Comparison of ENCODE assay signal across 8 cellular contexts in genomic region chrX:115147220-115147619, GRCh38. TPM values are rescaled to one million over a fixed set of nuclear protein-coding genes. Genes with fewer than 3 reads are reported as not detected.
DNase-seq lines count a peak whose midpoint lies in the region; ATAC-seq and TF ChIP-seq lines count a peak whose summit lies in the region.

No MANE protein-coding gene starts in this region.

- no peak overlapping the region for H3K4me3 Mint-ChIP-seq in neural progenitor cell
- no peak overlapping the region for H3K4me3 Mint-ChIP-seq in activated T-cell treated with anti-CD3 and anti-CD28 coated beads, Interleukin-2, amount 50 U/mL, for 72 hours

- no peaks in the 10 kb centered on the region for H3K9me2 ChIP-seq in DOHH2 (replicated peaks; ENCODE audit: control insufficient read depth, low read length)
- no peaks in the 10 kb centered on the region for H3K9me2 ChIP-seq in Loucy (replicated peaks; ENCODE audit: low read depth, low read length)

- H4K20me1 ChIP-seq in DOHH2 (ENCODE audit: control insufficient read depth, insufficient read depth, low read depth, low read length) (no peaks in the 10 kb centered on the region), Loucy (ENCODE audit: insufficient read depth, low read length, poor library complexity, severe bottlenecking) (no peaks in the 10 kb centered on the region), neural progenitor cell (ENCODE audit: low read depth) (no peaks in the 10 kb centered on the region)

- no peaks in the 10 kb centered on the region for H3K79me2 ChIP-seq in DOHH2 (ENCODE audit: control insufficient read depth, low read length)
- H3K79me2 ChIP-seq in Loucy (ENCODE audit: insufficient read depth, low read length) = no peaks in the 10 kb centered on the region
- no peaks in the 10 kb centered on the region for H3K79me2 ChIP-seq in neural progenitor cell (ENCODE audit: low read depth)

- H3K36me3 Mint-ChIP-seq in neural progenitor cell = peaks cover 37% of the 10 kb centered on the region
- H3K36me3 Mint-ChIP-seq in activated T-cell treated with anti-CD3 and anti-CD28 coated beads, Interleukin-2, amount 50 U/mL, for 72 hours (ENCODE audit: insufficient read depth in 2 of 2) = peaks cover 0 to under 1% of the 10 kb centered on the region in 2 donors

- H3K36me3 ChIP-seq in DOHH2 (ENCODE audit: control insufficient read depth, low read length) = no peaks in the 10 kb centered on the region
- H3K36me3 ChIP-seq in Loucy (ENCODE audit: insufficient read depth, low read length) = no peaks in the 10 kb centered on the region
- no peaks in the 10 kb centered on the region for H3K36me3 ChIP-seq in neural progenitor cell

- H3K27ac ChIP-seq in DOHH2 (ENCODE audit: low read depth, low read length) (no peak overlapping the region), neural progenitor cell (no peak overlapping the region)

- H3K4me1 ChIP-seq in DOHH2 (ENCODE audit: control insufficient read depth, low read length) (no peaks in the 10 kb centered on the region), Loucy (ENCODE audit: insufficient read depth, low read length, poor library complexity, severe bottlenecking) (no peaks in the 10 kb centered on the region), neural progenitor cell (no peaks in the 10 kb centered on the region)

- H3K4me1 Mint-ChIP-seq in neural progenitor cell = no peaks in the 10 kb centered on the region
- no peaks in the 10 kb centered on the region for H3K4me1 Mint-ChIP-seq in activated T-cell treated with anti-CD3 and anti-CD28 coated beads, Interleukin-2, amount 50 U/mL, for 72 hours (ENCODE audit: low read depth)

- TF ChIP-seq CTCF in DOHH2 (IDR thresholded peaks at IDR 0.05; ENCODE audit: low read depth, low read length, poor library complexity, severe bottlenecking) = peak; percentile 24
- peak; percentile 49 for TF ChIP-seq CTCF in Loucy (conservative IDR thresholded peaks at IDR 0.05; ENCODE audit: low read length)
- TF ChIP-seq CTCF in neural progenitor cell (IDR thresholded peaks at IDR 0.05) = peak; percentile 70

- H3K27ac Mint-ChIP-seq in neural progenitor cell = no peak overlapping the region
- H3K27ac Mint-ChIP-seq in activated T-cell treated with anti-CD3 and anti-CD28 coated beads, Interleukin-2, amount 50 U/mL, for 72 hours = no peak overlapping the region

- H3K9me3 Mint-ChIP-seq in neural progenitor cell = peaks cover 18% of the 10 kb centered on the region
- H3K9me3 Mint-ChIP-seq in activated T-cell treated with anti-CD3 and anti-CD28 coated beads, Interleukin-2, amount 50 U/mL, for 72 hours = peaks cover 0 to 5% of the 10 kb centered on the region in 2 donors

- H2AFZ ChIP-seq in Loucy (ENCODE audit: low read length) (no peak overlapping the region), neural progenitor cell (replicated peaks) (no peak overlapping the region)

- no peaks in the 10 kb centered on the region for H3K27me3 Mint-ChIP-seq in neural progenitor cell (ENCODE audit: insufficient read depth, low read depth)
- peaks cover 10% of the 10 kb centered on the region for H3K27me3 Mint-ChIP-seq in activated T-cell treated with anti-CD3 and anti-CD28 coated beads, Interleukin-2, amount 50 U/mL, for 72 hours (ENCODE audit: low read depth)

- H3K9me3 ChIP-seq in DOHH2 (ENCODE audit: control insufficient read depth, insufficient read depth, low read length) (no peaks in the 10 kb centered on the region), Loucy (ENCODE audit: insufficient read depth, low read depth, low read length) (no peaks in the 10 kb centered on the region), neural progenitor cell (ENCODE audit: low read depth) (no peaks in the 10 kb centered on the region)

- H3K27me3 ChIP-seq in DOHH2 (ENCODE audit: control insufficient read depth, low read length) (no peaks in the 10 kb centered on the region), Loucy (ENCODE audit: insufficient read depth, low read length, poor library complexity, severe bottlenecking) (no peaks in the 10 kb centered on the region), neural progenitor cell (no peaks in the 10 kb centered on the region)

- H3K4me2 ChIP-seq in DOHH2 (ENCODE audit: low read length) (no peak overlapping the region), Loucy (ENCODE audit: low read depth, low read length, poor library complexity, severe bottlenecking) (no peak overlapping the region), neural progenitor cell (no peak overlapping the region)

- H3F3A ChIP-seq in DOHH2 (ENCODE audit: control insufficient read depth, insufficient read depth) = no peaks in the 10 kb centered on the region
- H3F3A ChIP-seq in Loucy (ENCODE audit: low read depth) = no peaks in the 10 kb centered on the region
- no peaks in the 10 kb centered on the region for H3F3A ChIP-seq in neural progenitor cell (ENCODE audit: low read depth)

- no peak overlapping the region for H3K9ac ChIP-seq in Loucy (ENCODE audit: low read depth, low read length, poor library complexity, severe bottlenecking)
- H3K9ac ChIP-seq in neural progenitor cell = no peak overlapping the region

- H3K4me3 ChIP-seq in DOHH2 (ENCODE audit: low read length) (no peak overlapping the region), Loucy (ENCODE audit: low read length, poor library complexity, severe bottlenecking) (no peak overlapping the region), neural progenitor cell (no peak overlapping the region)

- DNase-seq in cerebellar cortex (ENCODE audit: low spot score) = peak; percentile 6
- DNase-seq in neural progenitor cell (ENCODE audit: low spot score) = no peak
- DNase-seq in SIG-M5 (lab: John Stamatoyannopoulos, UW) = no peak
- DNase-seq in activated T-cell treated with anti-CD3 and anti-CD28 coated beads, Interleukin-2, amount 50 U/mL, for 72 hours = no peak
- DNase-seq in amniotic stem cell (lab: John Stamatoyannopoulos, UW) = no peak

- no peak for ATAC-seq in HG03159 (IDR thresholded peaks at IDR 0.05; ENCODE audit: unreplicated experiment)
- ATAC-seq in activated T-cell treated with anti-CD3 and anti-CD28 coated beads, Interleukin-2, amount 50 U/mL, for 72 hours (replicated peaks in 1 of 2) = no peak

RNA-seq across cellular contexts. Expression of gene RBMXL3, which starts 42.0 kb away (rescaled TPM):
- total RNA-seq in neural progenitor cell (ENCODE audit: low replicate concordance) = not detected in 2 replicates
- total RNA-seq in activated T-cell treated with anti-CD3 and anti-CD28 coated beads, Interleukin-2, amount 50 U/mL, for 72 hours = not detected
